ENCODE assay signal across 20 cellular contexts in the genomic region with DNA sequence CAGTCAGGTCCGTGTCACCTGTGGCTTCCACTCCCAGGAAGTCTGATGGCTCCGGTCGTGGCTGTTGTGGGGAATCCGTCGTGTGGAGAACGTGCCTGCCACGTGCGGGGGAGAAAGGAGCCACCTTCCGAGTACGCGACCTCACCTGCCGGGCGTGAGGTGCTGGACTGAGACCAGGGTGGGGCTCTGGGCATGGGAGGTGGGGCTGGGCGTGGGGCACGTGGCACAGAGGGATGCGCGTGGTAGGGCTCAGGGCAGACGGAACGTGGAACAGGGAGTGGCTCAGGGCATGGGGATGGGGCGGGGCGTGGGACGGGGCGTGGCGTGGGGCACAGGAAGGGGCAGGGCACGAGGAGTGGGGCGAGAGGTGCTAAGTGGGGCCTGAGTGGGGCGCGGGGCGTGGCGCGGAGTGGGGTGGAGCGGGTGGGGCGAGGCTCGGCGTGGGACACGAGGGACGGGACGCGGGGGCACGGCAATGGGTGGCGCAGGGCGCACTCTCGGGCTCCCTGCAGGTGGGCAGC.
"Had no signal": no experiment of that assay in that cellular context is flagged by ENCODE, and none has a peak within 500 bp of the region (broad histone marks: within the 10 kb centered on the region; RNA-seq: fewer than 3 reads in every experiment).

No MANE protein-coding gene starts in this region.

- H3K36me3 ChIP-seq: esophagus squamous epithelium, left ventricle myocardium inferior, lower lobe of right lung, spleen, uterus had no signal

- H3K4me1 ChIP-seq: esophagus squamous epithelium, left ventricle myocardium inferior, lower lobe of right lung, spleen, uterus had no signal

- H3K4me3 ChIP-seq: esophagus squamous epithelium, left ventricle myocardium inferior, lower lobe of right lung, spleen, uterus had no signal

- H3K27me3 ChIP-seq: uterus had no signal

- ATAC-seq: effector memory CD8-positive, alpha-beta T cell; left cardiac atrium; sciatic nerve; stimulated activated naive B cell treated with anti-CD40 and anti-IgM and Interleukin-4, amounts not matched to agents 10 μg/mL and 1 μg/mL and 100 μg/mL, for 72 hours had no signal

- H3K4me3 Mint-ChIP-seq: dendritic cell treated with granulocyte-macrophage colony-stimulating factor and Interleukin-4, amounts not matched to agents 40 ng/mL and 50 ng/mL, for 4 days; effector memory CD8-positive, alpha-beta T cell; immature natural killer cell; memory B cell; mesothelial cell of epicardium; nephron had no signal

- FAIRE-seq: keratinocyte had no signal

- DNase-seq: effector memory CD8-positive, alpha-beta T cell; esophagus squamous epithelium; immature natural killer cell; left cardiac atrium; left ventricle myocardium inferior; lower lobe of right lung; spleen; stimulated activated CD4-positive, alpha-beta T cell treated with anti-CD3 and anti-CD28 coated beads, Interleukin-15, amount 100 ng/mL, for 24 hours; stimulated activated CD4-positive, alpha-beta T cell treated with anti-CD3 and anti-CD28 coated beads, Interleukin-1b, Interleukin-23, amount 100 ng/mL, for 48 hours; stimulated activated CD4-positive, alpha-beta T cell treated with anti-CD3 and anti-CD28 coated beads, Interleukin-4, amount 100 ng/mL, for 24 hours; stimulated activated naive B cell treated with anti-CD40 and anti-IgM and Interleukin-4, amounts not matched to agents 10 μg/mL and 1 μg/mL and 100 μg/mL, for 72 hours; trophoblast cell had no signal

- H3K4me1 Mint-ChIP-seq: immature natural killer cell; memory B cell; mesothelial cell of epicardium; nephron; stimulated activated naive B cell treated with anti-CD40 and anti-IgM and Interleukin-4, amounts not matched to agents 10 μg/mL and 1 μg/mL and 100 μg/mL, for 72 hours had no signal

- H3K9me3 ChIP-seq: esophagus squamous epithelium, left ventricle myocardium inferior, lower lobe of right lung, spleen, uterus had no signal

- H3K27ac ChIP-seq: epithelial cell of prostate, esophagus squamous epithelium, left ventricle myocardium inferior, lower lobe of right lung, spleen, uterus had no signal

- H3K27ac Mint-ChIP-seq: dendritic cell treated with granulocyte-macrophage colony-stimulating factor and Interleukin-4, amounts not matched to agents 40 ng/mL and 50 ng/mL, for 4 days; effector memory CD8-positive, alpha-beta T cell; immature natural killer cell; memory B cell; mesothelial cell of epicardium; nephron; stimulated activated naive B cell treated with anti-CD40 and anti-IgM and Interleukin-4, amounts not matched to agents 10 μg/mL and 1 μg/mL and 100 μg/mL, for 72 hours had no signal

- H3K9me3 Mint-ChIP-seq: dendritic cell treated with granulocyte-macrophage colony-stimulating factor and Interleukin-4, amounts not matched to agents 40 ng/mL and 50 ng/mL, for 4 days; effector memory CD8-positive, alpha-beta T cell; immature natural killer cell; memory B cell; mesothelial cell of epicardium; nephron had no signal
